16 cellular contexts compared by ENCODE assay signal in genomic region chr3:58029842-58030584, GRCh38. TPM values are rescaled to one million over a fixed set of nuclear protein-coding genes. Genes with fewer than 3 reads are reported as not detected.
DNase-seq lines count a peak whose midpoint lies in the region; ATAC-seq and TF ChIP-seq lines count a peak whose summit lies in the region.
"Had no signal": no experiment of that assay in that cellular context is flagged by ENCODE, and none has a peak within 500 bp of the region (broad histone marks: within the 10 kb centered on the region; RNA-seq: fewer than 3 reads in every experiment).

No MANE protein-coding gene starts in this region.

- H3K27me3 Mint-ChIP-seq in MCF 10A (ENCODE audit: insufficient read depth, unreplicated experiment) (no peaks in the 10 kb centered on the region), glutamatergic neuron (ENCODE audit: unreplicated experiment) (peaks cover 10% of the 10 kb centered on the region)
- no peaks in the 10 kb centered on the region for H3K27me3 Mint-ChIP-seq in activated T-helper 17 cell treated with anti-CD3 and anti-CD28 coated beads, Interleukin-2, amount 50 U/mL, for 72 hours
- H3K27me3 Mint-ChIP-seq: activated CD4-positive, alpha-beta T cell treated with anti-CD3 and anti-CD28 coated beads, Interleukin-2, amount 10 ng/mL, durations not matched to agents 7 days and 5 days had no signal

- CTCF ChIA-PET in MCF 10A (lab: Yijun Ruan, JAX) = interaction anchor here (1.6 to 3.0 kb wide), 3 partner anchors 11 to 23 kb away, joined by 4 to 14 read pairs (median 5); no protein-coding TSS in a partner anchor
- CTCF ChIA-PET in PC-9 (lab: Charles Lee) = no interaction called here

- peaks cover 97% of the 10 kb centered on the region for H3K79me2 ChIP-seq in PC-9 (ENCODE audit: low read depth)

- H3F3A ChIP-seq in PC-9 (ENCODE audit: insufficient read depth, low read depth) = peaks cover 23% of the 10 kb centered on the region; the same call in 1 of the 2 replicates

- no peak overlapping the region for H3K4me2 ChIP-seq in PC-9

- intact Hi-C loops in MCF 10A (cut with micrococcal nuclease) (no loop called here), breast epithelium (cut with DNase I; ENCODE audit: low total_unique reads) (loop anchor here (5.0 kb wide), 1 partner anchor 437 kb away; no protein-coding TSS in a partner anchor), PC-9 (cut with micrococcal nuclease; ENCODE audit: unreplicated experiment) (no loop called here)

- BruUV-seq in MCF 10A (replicated peaks; lab: Mats Ljungman, UMichigan) = no TSS peak
- no TSS peak for BruUV-seq in PC-9 (replicated peaks; lab: Mats Ljungman, UMichigan)

- H3K27me3 ChIP-seq in breast epithelium (no peaks in the 10 kb centered on the region), PC-9 (ENCODE audit: insufficient read depth, low read depth) (no peaks in the 10 kb centered on the region)

- H3K4me1 ChIP-seq in breast epithelium = peaks cover 0 to 6% of the 10 kb centered on the region in 2 donors
- peaks cover 30% of the 10 kb centered on the region for H3K4me1 ChIP-seq in PC-9 (replicated peaks; ENCODE audit: insufficient read depth)

- no peak overlapping the region for H2AFZ ChIP-seq in PC-9

- peak overlapping the region in 1 of 2 donors; percentile 25 for H3K27ac ChIP-seq in breast epithelium
- H3K27ac ChIP-seq in PC-9 = peak overlapping the region; percentile 26; the same call in 1 of the 2 replicates
- H3K27ac ChIP-seq: left ventricle myocardium inferior had no signal

- no peaks in the 10 kb centered on the region for H3K9me2 ChIP-seq in PC-9 (ENCODE audit: insufficient read depth)

- H3K4me3 ChIP-seq in breast epithelium = no peak overlapping the region
- no peak overlapping the region for H3K4me3 ChIP-seq in PC-9
- H3K4me3 ChIP-seq: left ventricle myocardium inferior had no signal

- peaks cover 18% of the 10 kb centered on the region for H3K36me3 Mint-ChIP-seq in MCF 10A (ENCODE audit: insufficient read depth, unreplicated experiment)
- no peaks in the 10 kb centered on the region for H3K36me3 Mint-ChIP-seq in glutamatergic neuron (ENCODE audit: unreplicated experiment)
- peaks cover 5% of the 10 kb centered on the region for H3K36me3 Mint-ChIP-seq in activated T-helper 17 cell treated with anti-CD3 and anti-CD28 coated beads, Interleukin-2, amount 50 U/mL, for 72 hours (ENCODE audit: low read depth)
- H3K36me3 Mint-ChIP-seq: activated naive CD8-positive, alpha-beta T cell treated with anti-CD3 and anti-CD28 coated beads, Interleukin-2, amount 10 ng/mL, durations not matched to agents 7 days and 5 days had no signal

- peaks cover 46% of the 10 kb centered on the region for H3K4me1 Mint-ChIP-seq in MCF 10A (ENCODE audit: insufficient read depth, unreplicated experiment)
- H3K4me1 Mint-ChIP-seq in glutamatergic neuron (ENCODE audit: low read depth, unreplicated experiment) = peaks cover 19% of the 10 kb centered on the region
- peaks cover 30% of the 10 kb centered on the region for H3K4me1 Mint-ChIP-seq in activated T-helper 17 cell treated with anti-CD3 and anti-CD28 coated beads, Interleukin-2, amount 50 U/mL, for 72 hours

- TF ChIP-seq CTCF in MCF 10A (IDR thresholded peaks at IDR 0.05; ENCODE audit: unreplicated experiment) (no peak), breast epithelium (IDR thresholded peaks at IDR 0.05) (no peak), PC-9 (conservative IDR thresholded peaks at IDR 0.05) (no peak), glutamatergic neuron (IDR thresholded peaks at IDR 0.05; ENCODE audit: partially characterized antibody, unreplicated experiment) (no peak)

- H3K4me3 Mint-ChIP-seq in MCF 10A (ENCODE audit: unreplicated experiment) (no peak overlapping the region), glutamatergic neuron (ENCODE audit: unreplicated experiment) (no peak overlapping the region)
- no peak overlapping the region for H3K4me3 Mint-ChIP-seq in activated T-helper 17 cell treated with anti-CD3 and anti-CD28 coated beads, Interleukin-2, amount 50 U/mL, for 72 hours
- H3K4me3 Mint-ChIP-seq: activated CD4-positive, alpha-beta T cell treated with anti-CD3 and anti-CD28 coated beads, Interleukin-2, amount 10 ng/mL, durations not matched to agents 7 days and 5 days; activated naive CD8-positive, alpha-beta T cell treated with anti-CD3 and anti-CD28 coated beads, Interleukin-2, amount 10 ng/mL, durations not matched to agents 7 days and 5 days had no signal

- ATAC-seq in activated T-helper 17 cell treated with anti-CD3 and anti-CD28 coated beads, Interleukin-2, amount 50 U/mL, for 72 hours (replicated peaks) = no peak

- DNase-seq in MCF 10A (ENCODE audit: unreplicated experiment) (no peak), breast epithelium (ENCODE audit: low spot score in 2 of 2) (no peak), PC-9 (no peak), glutamatergic neuron (no peak), NCI-H1092 treated with DMSO at 0.1 percent for 48 hours (lab: John Stamatoyannopoulos, UW) (no peak), COR-L47 (lab: John Stamatoyannopoulos, UW) (no peak), DMS79 treated with DMSO at 0.1 percent for 48 hours (lab: John Stamatoyannopoulos, UW) (no peak)
- DNase-seq: activated CD4-positive, alpha-beta T cell treated with anti-CD3 and anti-CD28 coated beads, Interleukin-2, amount 10 ng/mL, durations not matched to agents 7 days and 5 days; activated naive CD8-positive, alpha-beta T cell treated with anti-CD3 and anti-CD28 coated beads, Interleukin-2, amount 10 ng/mL, durations not matched to agents 7 days and 5 days; activated T-cell treated with anti-CD3 and anti-CD28 coated beads for 4 hours; caudate nucleus; effector CD8-positive, alpha-beta T cell; left ventricle myocardium inferior; NCI-H2029 treated with DMSO at 0.1 percent for 48 hours; T1000 had no signal

- POLR2A ChIA-PET in MCF 10A (lab: Yijun Ruan, JAX) (interaction anchor here (0.6 to 6.2 kb wide), 5 partner anchors 10 to 63 kb away, joined by 3 to 57 read pairs (median 3); no protein-coding TSS in a partner anchor), PC-9 (lab: Charles Lee; ENCODE audit: unreplicated experiment) (interaction anchor here (0.6 kb wide), 1 partner anchor 148 kb away, joined by 6 read pairs; no protein-coding TSS in a partner anchor)

- peaks cover 75% of the 10 kb centered on the region for H4K20me1 ChIP-seq in PC-9 (ENCODE audit: insufficient read depth)

- TF ChIP-seq POLR2A in breast epithelium (IDR thresholded peaks at IDR 0.05) = no peak

- H3K9me3 ChIP-seq in breast epithelium (no peaks in the 10 kb centered on the region), PC-9 (ENCODE audit: insufficient read depth, low read depth) (no peaks in the 10 kb centered on the region)
- H3K9me3 ChIP-seq: left ventricle myocardium inferior had no signal

- H3K36me3 ChIP-seq in breast epithelium (no peaks in the 10 kb centered on the region), PC-9 (ENCODE audit: low read depth) (peaks cover 5% of the 10 kb centered on the region; the same call in 1 of the 2 replicates)
- H3K36me3 ChIP-seq: left ventricle myocardium inferior had no signal

- peak overlapping the region; percentile 88 for H3K27ac Mint-ChIP-seq in MCF 10A (ENCODE audit: low read depth, unreplicated experiment)
- peak overlapping the region; percentile 3 for H3K27ac Mint-ChIP-seq in glutamatergic neuron (ENCODE audit: unreplicated experiment)
- H3K27ac Mint-ChIP-seq in activated T-helper 17 cell treated with anti-CD3 and anti-CD28 coated beads, Interleukin-2, amount 50 U/mL, for 72 hours = no peak overlapping the region
- H3K27ac Mint-ChIP-seq: activated CD4-positive, alpha-beta T cell treated with anti-CD3 and anti-CD28 coated beads, Interleukin-2, amount 10 ng/mL, durations not matched to agents 7 days and 5 days; activated naive CD8-positive, alpha-beta T cell treated with anti-CD3 and anti-CD28 coated beads, Interleukin-2, amount 10 ng/mL, durations not matched to agents 7 days and 5 days had no signal

- H3K9me3 Mint-ChIP-seq in MCF 10A (ENCODE audit: unreplicated experiment) (no peaks in the 10 kb centered on the region), glutamatergic neuron (ENCODE audit: unreplicated experiment) (no peaks in the 10 kb centered on the region)
- no peaks in the 10 kb centered on the region for H3K9me3 Mint-ChIP-seq in activated T-helper 17 cell treated with anti-CD3 and anti-CD28 coated beads, Interleukin-2, amount 50 U/mL, for 72 hours
- H3K9me3 Mint-ChIP-seq: activated CD4-positive, alpha-beta T cell treated with anti-CD3 and anti-CD28 coated beads, Interleukin-2, amount 10 ng/mL, durations not matched to agents 7 days and 5 days; activated naive CD8-positive, alpha-beta T cell treated with anti-CD3 and anti-CD28 coated beads, Interleukin-2, amount 10 ng/mL, durations not matched to agents 7 days and 5 days had no signal

RNA-seq across cellular contexts. Expression of gene FLNB, which starts 21.8 kb away (rescaled TPM):
- total RNA-seq in MCF 10A (2022) = 580 and 593 TPM in 2 replicates
- total RNA-seq in breast epithelium = 100 to 1,000 TPM in 2 of 3 donors, 10 to 100 TPM in 1; 40.3 to 242 (median 164) TPM
- 349 and 361 TPM in 2 replicates for total RNA-seq in PC-9 (2021)
- total RNA-seq in glutamatergic neuron (ENCODE audit: unreplicated experiment) = 75.4 TPM
- total RNA-seq in activated T-helper 17 cell treated with anti-CD3 and anti-CD28 coated beads, Interleukin-2, amount 50 U/mL, for 72 hours = 10 to 100 TPM; 22.5 to 23.6 TPM
